Comparison of ENCODE assay signal across 34 cellular contexts in the genomic region with DNA sequence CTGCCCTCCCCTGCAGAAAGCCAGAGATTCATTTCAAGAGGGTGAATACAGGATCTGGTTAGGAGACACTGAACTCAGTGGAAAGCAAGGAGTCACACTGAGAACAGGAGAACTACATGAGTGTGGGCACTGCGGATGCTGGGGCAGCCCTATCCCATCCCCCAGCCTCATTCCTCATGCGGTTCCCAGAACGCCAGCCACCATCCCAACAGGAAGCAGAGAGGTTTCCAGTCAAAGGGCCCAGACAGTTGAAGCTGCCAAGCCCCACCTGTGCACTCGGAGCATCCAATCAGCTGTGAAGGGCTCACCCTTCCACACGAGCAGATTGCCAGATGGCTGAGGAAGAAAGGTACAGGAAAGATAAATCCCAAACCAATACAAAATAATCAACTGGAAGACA. TPM values are rescaled to one million over a fixed set of nuclear protein-coding genes. Genes with fewer than 3 reads are reported as not detected.
"Had no signal": no experiment of that assay in that cellular context is flagged by ENCODE, and none has a peak within 500 bp of the region (broad histone marks: within the 10 kb centered on the region; RNA-seq: fewer than 3 reads in every experiment).

No MANE protein-coding gene starts in this region.

- H3K27ac ChIP-seq: esophagus muscularis mucosa, foreskin keratinocyte, heart left ventricle, left lung, lower lobe of right lung, neutrophil, ovary, prostate gland, skin epidermis, stomach, suprapubic skin, tibial artery had no signal

- H3K36me3 Mint-ChIP-seq: naive thymus-derived CD8-positive, alpha-beta T cell; stimulated activated effector memory CD8-positive, alpha-beta T cell treated with anti-CD3 and anti-CD28 coated beads, Interleukin-12 subunit alpha, Interleukin-12 subunit beta, amount 100 ng/mL, for 72 hours had no signal

- DNase-seq: activated CD4-positive, alpha-beta memory T cell treated with anti-CD3 and anti-CD28 coated beads, Interleukin-2, amount 10 ng/mL, durations not matched to agents 7 days and 5 days; activated CD4-positive, alpha-beta T cell treated with anti-CD3 and anti-CD28 coated beads for 1 hour; activated CD4-positive, alpha-beta T cell treated with anti-CD3 and anti-CD28 coated beads, Interleukin-2, amount 10 ng/mL, durations not matched to agents 7 days and 5 days; activated CD8-positive, alpha-beta memory T cell treated with anti-CD3 and anti-CD28 coated beads, Interleukin-2, amount 50 U/mL, for 48 hours; activated gamma-delta T cell; activated naive CD4-positive, alpha-beta T cell treated with anti-CD3 and anti-CD28 coated beads, Interleukin-2, amount 10 ng/mL, durations not matched to agents 7 days and 5 days; activated T-cell treated with anti-CD3 and anti-CD28 coated beads, Interleukin-2, amount 50 U/mL, for 24 hours; anterior cingulate cortex; effector CD4-positive, alpha-beta T cell; foreskin keratinocyte; heart left ventricle; hypothalamus; left lung; lower lobe of right lung; mesenchymal stem cell; naive thymus-derived CD8-positive, alpha-beta T cell; ovary; retina; stimulated activated CD4-positive, alpha-beta T cell treated with anti-CD3 and anti-CD28 coated beads, Interleukin-12 subunit alpha, Interleukin-12 subunit beta, amount 100 ng/mL, for 4 hours; stimulated activated CD4-positive, alpha-beta T cell treated with anti-CD3 and anti-CD28 coated beads, Interleukin-4, amount 100 ng/mL, for 1 hour; stomach; tibial artery had no signal

- H3K36me3 ChIP-seq: esophagus muscularis mucosa, heart left ventricle, left lung, lower lobe of right lung, neutrophil, ovary, prostate gland, stomach, suprapubic skin, tibial artery had no signal

- H3K4me3 Mint-ChIP-seq: activated CD4-positive, alpha-beta memory T cell treated with anti-CD3 and anti-CD28 coated beads, Interleukin-2, amount 10 ng/mL, durations not matched to agents 7 days and 5 days; activated CD4-positive, alpha-beta T cell treated with anti-CD3 and anti-CD28 coated beads, Interleukin-2, amount 10 ng/mL, durations not matched to agents 7 days and 5 days; activated naive CD4-positive, alpha-beta T cell treated with anti-CD3 and anti-CD28 coated beads, Interleukin-2, amount 10 ng/mL, durations not matched to agents 7 days and 5 days; activated T-cell treated with anti-CD3 and anti-CD28 coated beads, Interleukin-2, amount 50 U/mL, for 24 hours; central memory CD8-positive, alpha-beta T cell; dendritic cell treated with granulocyte-macrophage colony-stimulating factor and Interleukin-4, amounts not matched to agents 40 ng/mL and 50 ng/mL, for 4 days; naive thymus-derived CD8-positive, alpha-beta T cell; stimulated activated effector memory CD8-positive, alpha-beta T cell treated with anti-CD3 and anti-CD28 coated beads, Interleukin-12 subunit alpha, Interleukin-12 subunit beta, amount 100 ng/mL, for 72 hours had no signal

- H3K4me1 ChIP-seq: prostate gland, tibial artery had no signal

- ATAC-seq: foreskin keratinocyte; heart left ventricle; left lung; lower lobe of right lung; naive thymus-derived CD8-positive, alpha-beta T cell; sciatic nerve; stimulated activated effector memory CD8-positive, alpha-beta T cell treated with anti-CD3 and anti-CD28 coated beads, Interleukin-12 subunit alpha, Interleukin-12 subunit beta, amount 100 ng/mL, for 72 hours had no signal

- H3K9me3 ChIP-seq: esophagus muscularis mucosa, heart left ventricle, left lung, lower lobe of right lung, neutrophil, ovary, prostate gland, stomach, suprapubic skin, tibial artery had no signal

- H3K27ac Mint-ChIP-seq: activated CD4-positive, alpha-beta memory T cell treated with anti-CD3 and anti-CD28 coated beads, Interleukin-2, amount 10 ng/mL, durations not matched to agents 7 days and 5 days; activated CD4-positive, alpha-beta T cell treated with anti-CD3 and anti-CD28 coated beads, Interleukin-2, amount 10 ng/mL, durations not matched to agents 7 days and 5 days; activated naive CD4-positive, alpha-beta T cell treated with anti-CD3 and anti-CD28 coated beads, Interleukin-2, amount 10 ng/mL, durations not matched to agents 7 days and 5 days; activated T-cell treated with anti-CD3 and anti-CD28 coated beads, Interleukin-2, amount 50 U/mL, for 24 hours; stimulated activated effector memory CD8-positive, alpha-beta T cell treated with anti-CD3 and anti-CD28 coated beads, Interleukin-12 subunit alpha, Interleukin-12 subunit beta, amount 100 ng/mL, for 72 hours had no signal

- H3K9me3 Mint-ChIP-seq: activated naive CD4-positive, alpha-beta T cell treated with anti-CD3 and anti-CD28 coated beads, Interleukin-2, amount 10 ng/mL, durations not matched to agents 7 days and 5 days; activated T-cell treated with anti-CD3 and anti-CD28 coated beads, Interleukin-2, amount 50 U/mL, for 24 hours; central memory CD8-positive, alpha-beta T cell; dendritic cell treated with granulocyte-macrophage colony-stimulating factor and Interleukin-4, amounts not matched to agents 40 ng/mL and 50 ng/mL, for 4 days; naive thymus-derived CD8-positive, alpha-beta T cell; stimulated activated effector memory CD8-positive, alpha-beta T cell treated with anti-CD3 and anti-CD28 coated beads, Interleukin-12 subunit alpha, Interleukin-12 subunit beta, amount 100 ng/mL, for 72 hours had no signal

- H3K27me3 Mint-ChIP-seq: activated T-cell treated with anti-CD3 and anti-CD28 coated beads, Interleukin-2, amount 50 U/mL, for 24 hours; dendritic cell treated with granulocyte-macrophage colony-stimulating factor and Interleukin-4, amounts not matched to agents 40 ng/mL and 50 ng/mL, for 4 days had no signal

- H3K4me3 ChIP-seq: esophagus muscularis mucosa, heart left ventricle, left lung, lower lobe of right lung, ovary, prostate gland, skin epidermis, stomach, suprapubic skin, tibial artery had no signal

- H3K27me3 ChIP-seq: esophagus muscularis mucosa, foreskin keratinocyte, heart left ventricle, left lung, ovary, stomach, suprapubic skin had no signal

RNA-seq across cellular contexts. Expression of a gene that starts 50.7 kb away (rescaled TPM):
- total RNA-seq: activated CD4-positive, alpha-beta memory T cell treated with anti-CD3 and anti-CD28 coated beads, Interleukin-2, amount 10 ng/mL, durations not matched to agents 7 days and 5 days; activated CD4-positive, alpha-beta T cell treated with anti-CD3 and anti-CD28 coated beads, Interleukin-2, amount 10 ng/mL, durations not matched to agents 7 days and 5 days; bronchial epithelial cell; esophagus muscularis mucosa; foreskin keratinocyte; left lung; lower lobe of right lung; naive thymus-derived CD8-positive, alpha-beta T cell; suprapubic skin; T-helper 1 cell treated with Interleukin-12 subunit alpha and Interleukin-12 subunit beta and Interleukin-4 antibody, amounts not matched to agents 30 ng/mL and 1 ng/mL, for 36 hours; ureter had no signal
- polyA plus RNA-seq: foreskin keratinocyte; heart left ventricle; naive thymus-derived CD8-positive, alpha-beta T cell had no signal
